Comparison of ENCODE assay signal across 8 cellular contexts in genomic region chr3:12194209-12194608, GRCh38. TPM values are rescaled to one million over a fixed set of nuclear protein-coding genes. Genes with fewer than 3 reads are reported as not detected.
DNase-seq lines count a peak whose midpoint lies in the region; ATAC-seq and TF ChIP-seq lines count a peak whose summit lies in the region.

No MANE protein-coding gene starts in this region.

- H3K27me3 ChIP-seq in BJ (ENCODE audit: control insufficient read depth, insufficient read depth, low read length), result no peaks in the 10 kb centered on the region

- H3K4me3 ChIP-seq in BJ (ENCODE audit: low read depth, low read length) (no peak overlapping the region), NB4 (ENCODE audit: low read depth, low read length) (peak overlapping the region; percentile 4), cardiac fibroblast (replicated peaks in 1 of 2; ENCODE audit: low read depth in 2 of 2, low read length in 2 of 2) (no peak overlapping the region)

- H3K36me3 ChIP-seq in BJ (ENCODE audit: control insufficient read depth, insufficient read depth, low read length), result no peaks in the 10 kb centered on the region

- POLR2A ChIA-PET in BJ (lab: Charles Lee), result interaction anchor here (0.5 kb wide), 1 partner anchor 20 kb away, joined by 3 read pairs; no protein-coding TSS in a partner anchor

- no peak for TF ChIP-seq POLR2A in NB4 (IDR thresholded peaks at IDR 0.05; ENCODE audit: extremely low read depth, insufficient read length)

- TF ChIP-seq CTCF in BJ (IDR thresholded peaks at IDR 0.05; ENCODE audit: insufficient read depth, low read depth, low read length) (no peak), NB4 (IDR thresholded peaks at IDR 0.05; ENCODE audit: low read depth, low read length) (no peak), cardiac fibroblast (IDR thresholded peaks at IDR 0.05; ENCODE audit: low read depth, low read length) (no peak), omental fat pad (IDR thresholded peaks at IDR 0.05) (no peak)

- ATAC-seq in GM21367 (IDR thresholded peaks at IDR 0.05; ENCODE audit: unreplicated experiment), result peak; percentile 30
- ATAC-seq in omental fat pad (ENCODE audit: low FRiP score), result peak; percentile 63

- CTCF ChIA-PET in BJ (lab: Yijun Ruan, JAX), result interaction anchor here (1.4 kb wide), 1 partner anchor 285 kb away, joined by 4 read pairs; no protein-coding TSS in a partner anchor

- DNase-seq in BJ (ENCODE audit: low read depth) (peak; percentile 51), NB4 (ENCODE audit: low read depth) (peak; percentile 93), cardiac fibroblast (ENCODE audit: low read depth in 2 of 2) (peak; percentile 94 to 96), omental fat pad (ENCODE audit: low spot score) (no peak), GM19238 (ENCODE audit: insufficient read length, low spot score) (no peak), ecto neural progenitor cell (ENCODE audit: low spot score) (no peak)
- DNase-seq in activated CD4-positive, alpha-beta T cell treated with anti-CD3 and anti-CD28 coated beads for 4 hours, result no peak

RNA-seq across cellular contexts. Expression of gene TIMP4, which starts 35.5 kb away (rescaled TPM):
- 1.3 and 1.8 TPM in 2 replicates for polyA plus RNA-seq in BJ (2011; rRNA removed)
- 0.57 and 1.6 TPM in 2 replicates for polyA minus RNA-seq in BJ (2011; rRNA and poly(A)+ RNA removed)
- total RNA-seq in omental fat pad, result 100 to 1,000 TPM; 145 to 295 (median 192) TPM

Comparison
In these comparisons a context has a peak if more than half of its experiments do, and no peak if none do; other contexts are left out.
1. DNase-seq: peak in BJ (single experiment), NB4 (single experiment) and cardiac fibroblast (2 of 2); none in omental fat pad (single experiment), GM19238 (single experiment), ecto neural progenitor cell (single experiment) and activated CD4-positive, alpha-beta T cell treated with anti-CD3 and anti-CD28 coated beads for 4 hours (0 of 2).